In genomic region chr7:52616552-52616951, GRCh38 we compare ENCODE assay signal across 33 cellular contexts.
DNase-seq lines count a peak whose midpoint lies in the region; ATAC-seq and TF ChIP-seq lines count a peak whose summit lies in the region.
"Had no signal": no experiment of that assay in that cellular context is flagged by ENCODE, and none has a peak within 500 bp of the region (broad histone marks: within the 10 kb centered on the region; RNA-seq: fewer than 3 reads in every experiment).

No MANE protein-coding gene starts in this region.

- TF ChIP-seq CTCF in OCI-LY1 (IDR thresholded peaks at IDR 0.05; ENCODE audit: low read length) (no peak), OCI-LY3 (IDR thresholded peaks at IDR 0.05; ENCODE audit: low read depth, low read length) (no peak), HFFc6 (IDR thresholded peaks at IDR 0.05) (no peak)

- H3K4me1 ChIP-seq in OCI-LY1 (ENCODE audit: insufficient read depth, low read length, severe bottlenecking) (peaks cover 12% of the 10 kb centered on the region), OCI-LY3 (ENCODE audit: low read length) (peaks cover 13% of the 10 kb centered on the region)
- H3K4me1 ChIP-seq: A549; BE2C; BLaER1; BLaER1 treated with 17β-estradiol and CSF1 and Interleukin-3, amounts not matched to agents 10 nM and 100 nM; Caco-2 had no signal

- H4K20me1 ChIP-seq in OCI-LY1 (ENCODE audit: insufficient read depth, low read length) (no peaks in the 10 kb centered on the region), OCI-LY3 (ENCODE audit: insufficient read depth, low read length) (no peaks in the 10 kb centered on the region)
- H4K20me1 ChIP-seq: BLaER1; BLaER1 treated with 17β-estradiol and CSF1 and Interleukin-3, amounts not matched to agents 10 nM and 100 nM had no signal

- H3K27ac Mint-ChIP-seq in activated CD4-positive, alpha-beta T cell treated with anti-CD3 and anti-CD28 coated beads for 36 hours, result no peak overlapping the region
- H3K27ac Mint-ChIP-seq in HFFc6, result no peak overlapping the region
- H3K27ac Mint-ChIP-seq: B cell; CD14-positive monocyte; CD4-positive, alpha-beta memory T cell; CD4-positive, alpha-beta T cell; CD4-positive, CD25-positive, alpha-beta regulatory T cell; CD8-positive, alpha-beta memory T cell; CD8-positive, alpha-beta T cell had no signal

- ATAC-seq in activated CD4-positive, alpha-beta T cell treated with anti-CD3 and anti-CD28 coated beads for 36 hours, result peak; percentile 36
- ATAC-seq in GM19324 (IDR thresholded peaks at IDR 0.05; ENCODE audit: low FRiP score, unreplicated experiment), result no peak
- ATAC-seq: A549; CD8-positive, alpha-beta T cell had no signal

- no peaks in the 10 kb centered on the region for H3K9me2 ChIP-seq in OCI-LY1 (ENCODE audit: low read depth, low read length)

- H3K79me2 ChIP-seq in OCI-LY1 (ENCODE audit: insufficient read depth, low read length), result no peaks in the 10 kb centered on the region
- H3K79me2 ChIP-seq in OCI-LY3 (ENCODE audit: low read length), result no peaks in the 10 kb centered on the region

- no peak overlapping the region for H3K4me2 ChIP-seq in OCI-LY1 (ENCODE audit: low read length)
- H3K4me2 ChIP-seq in OCI-LY3 (ENCODE audit: low read length), result peak overlapping the region; percentile 13; the same call in 1 of the 2 replicates
- H3K4me2 ChIP-seq: A549; BLaER1; BLaER1 treated with 17β-estradiol and CSF1 and Interleukin-3, amounts not matched to agents 10 nM and 100 nM had no signal

- H3K4me3 ChIP-seq in OCI-LY1 (ENCODE audit: low read depth, low read length, poor library complexity, severe bottlenecking), result no peak overlapping the region
- H3K4me3 ChIP-seq in OCI-LY3 (ENCODE audit: low read length), result no peak overlapping the region
- H3K4me3 ChIP-seq: A549; BLaER1; BLaER1 treated with 17β-estradiol and CSF1 and Interleukin-3, amounts not matched to agents 10 nM and 100 nM had no signal

- no peaks in the 10 kb centered on the region for H3K36me3 Mint-ChIP-seq in activated CD4-positive, alpha-beta T cell treated with anti-CD3 and anti-CD28 coated beads for 36 hours (ENCODE audit: low read depth)
- H3K36me3 Mint-ChIP-seq in HFFc6 (ENCODE audit: low read depth), result no peaks in the 10 kb centered on the region
- H3K36me3 Mint-ChIP-seq: CD14-positive monocyte; CD4-positive, alpha-beta memory T cell; CD4-positive, CD25-positive, alpha-beta regulatory T cell; CD8-positive, alpha-beta memory T cell; CD8-positive, alpha-beta T cell had no signal

- intact Hi-C loops in activated CD4-positive, alpha-beta T cell treated with anti-CD3 and anti-CD28 coated beads for 36 hours (cut with DNase I, micrococcal nuclease), result no loop called here

- CTCF ChIA-PET in activated CD4-positive, alpha-beta T cell treated with anti-CD3 and anti-CD28 coated beads for 36 hours (lab: Charles Lee), result no interaction called here

- H3K9me3 Mint-ChIP-seq in activated CD4-positive, alpha-beta T cell treated with anti-CD3 and anti-CD28 coated beads for 36 hours (ENCODE audit: low read depth), result peaks cover 3% of the 10 kb centered on the region
- peaks cover 18% of the 10 kb centered on the region for H3K9me3 Mint-ChIP-seq in HFFc6

- H3K9ac ChIP-seq in OCI-LY1 (ENCODE audit: low read length) (no peak overlapping the region), OCI-LY3 (ENCODE audit: low read length) (no peak overlapping the region)
- H3K9ac ChIP-seq: BLaER1; BLaER1 treated with 17β-estradiol and CSF1 and Interleukin-3, amounts not matched to agents 10 nM and 100 nM had no signal

- H3K4me3 Mint-ChIP-seq in activated CD4-positive, alpha-beta T cell treated with anti-CD3 and anti-CD28 coated beads for 36 hours, result no peak overlapping the region
- no peak overlapping the region for H3K4me3 Mint-ChIP-seq in HFFc6
- H3K4me3 Mint-ChIP-seq: B cell; CD14-positive monocyte; CD4-positive, alpha-beta memory T cell; CD4-positive, alpha-beta T cell; CD4-positive, CD25-positive, alpha-beta regulatory T cell; CD8-positive, alpha-beta memory T cell; CD8-positive, alpha-beta T cell had no signal

- no peaks in the 10 kb centered on the region for H3K27me3 Mint-ChIP-seq in activated CD4-positive, alpha-beta T cell treated with anti-CD3 and anti-CD28 coated beads for 36 hours
- no peaks in the 10 kb centered on the region for H3K27me3 Mint-ChIP-seq in HFFc6 (ENCODE audit: insufficient read depth)
- H3K27me3 Mint-ChIP-seq: B cell; CD4-positive, alpha-beta memory T cell; CD4-positive, alpha-beta T cell; CD4-positive, CD25-positive, alpha-beta regulatory T cell had no signal

- no peaks in the 10 kb centered on the region for H3K27me3 ChIP-seq in OCI-LY1 (ENCODE audit: insufficient read depth, low read length)
- H3K27me3 ChIP-seq in OCI-LY3 (ENCODE audit: low read depth, low read length), result no peaks in the 10 kb centered on the region
- H3K27me3 ChIP-seq: BE2C; BLaER1; BLaER1 treated with 17β-estradiol and CSF1 and Interleukin-3, amounts not matched to agents 10 nM and 100 nM had no signal

- POLR2A ChIA-PET in activated CD4-positive, alpha-beta T cell treated with anti-CD3 and anti-CD28 coated beads for 36 hours (lab: Charles Lee), result no interaction called here

- H3K9me3 ChIP-seq in OCI-LY1 (ENCODE audit: low read length) (peaks cover 9% of the 10 kb centered on the region; the same call in 1 of the 2 replicates), OCI-LY3 (ENCODE audit: insufficient read depth, low read length) (no peaks in the 10 kb centered on the region)
- H3K9me3 ChIP-seq: A549; BE2C; BLaER1; BLaER1 treated with 17β-estradiol and CSF1 and Interleukin-3, amounts not matched to agents 10 nM and 100 nM; Caco-2 had no signal

- H3K36me3 ChIP-seq in OCI-LY1 (ENCODE audit: insufficient read depth, low read length), result no peaks in the 10 kb centered on the region; the same call in 1 of the 2 replicates
- H3K36me3 ChIP-seq in OCI-LY3 (replicated peaks; ENCODE audit: low read depth, low read length), result no peaks in the 10 kb centered on the region
- H3K36me3 ChIP-seq: BE2C; BLaER1; BLaER1 treated with 17β-estradiol and CSF1 and Interleukin-3, amounts not matched to agents 10 nM and 100 nM had no signal

- no peak for DNase-seq in activated CD4-positive, alpha-beta T cell treated with anti-CD3 and anti-CD28 coated beads for 36 hours
- no peak for DNase-seq in activated CD4-positive, alpha-beta T cell treated with anti-CD3 and anti-CD28 coated beads, Interleukin-2, amount 50 U/mL, for 48 hours
- DNase-seq in HFFc6, result no peak
- DNase-seq: 8988T; ACHN; AML-193; BE2C; C1 segment of cervical spinal cord; Caco-2; Calu3; CD4-positive, alpha-beta memory T cell; CD4-positive, alpha-beta T cell; CD4-positive, CD25-positive, alpha-beta regulatory T cell; CD8-positive, alpha-beta memory T cell; CD8-positive, alpha-beta T cell; COR-L47; DMS 273 treated with DMSO at 0.1 percent for 48 hours; DMS153; DMS53; DMS79; DMS79 treated with DMSO at 0.1 percent for 48 hours; DND-41; EL had no signal

- H3K27ac ChIP-seq in OCI-LY1 (ENCODE audit: low read depth, low read length, poor library complexity, severe bottlenecking) (no peak overlapping the region), OCI-LY3 (ENCODE audit: low read length) (no peak overlapping the region)
- H3K27ac ChIP-seq: 22Rv1; A549; BLaER1; BLaER1 treated with 17β-estradiol and CSF1 and Interleukin-3, amounts not matched to agents 10 nM and 100 nM; C4-2B had no signal

- no peaks in the 10 kb centered on the region for H3K4me1 Mint-ChIP-seq in activated CD4-positive, alpha-beta T cell treated with anti-CD3 and anti-CD28 coated beads for 36 hours
- no peaks in the 10 kb centered on the region for H3K4me1 Mint-ChIP-seq in HFFc6 (ENCODE audit: low read depth)
- H3K4me1 Mint-ChIP-seq: B cell; CD14-positive monocyte; CD4-positive, alpha-beta memory T cell; CD4-positive, CD25-positive, alpha-beta regulatory T cell; CD8-positive, alpha-beta memory T cell had no signal

- H2AFZ ChIP-seq in OCI-LY1 (ENCODE audit: low read length) (peak overlapping the region; percentile 6; the same call in 1 of the 2 replicates), OCI-LY3 (ENCODE audit: low read depth, low read length) (no peak overlapping the region)

- no peaks in the 10 kb centered on the region for H3F3A ChIP-seq in OCI-LY1 (ENCODE audit: insufficient read depth, low read length)
